ENCODE assay signal across 19 cellular contexts in the genomic region with DNA sequence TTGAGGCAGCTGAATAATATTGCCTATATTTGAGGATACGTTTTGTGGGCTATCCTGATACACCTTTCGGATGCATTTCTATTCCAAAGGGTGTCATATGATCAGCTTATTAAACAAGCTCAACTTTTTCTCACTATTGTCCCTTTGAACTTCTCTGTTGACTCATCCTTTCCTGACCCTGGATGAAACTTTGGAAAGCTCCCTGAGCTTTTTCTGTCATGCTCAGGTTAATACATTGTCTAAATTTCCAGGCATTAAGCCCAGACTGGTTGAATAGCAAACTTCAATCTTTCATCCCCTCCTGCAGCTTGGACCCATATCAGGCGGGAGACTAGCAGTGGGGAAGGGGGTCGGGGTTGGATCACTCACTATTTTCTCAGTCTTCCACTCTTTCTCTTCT.
A peak's percentile ranks its signal among the peaks of the same experiment; 100 is the strongest.
DNase-seq lines count a peak whose midpoint lies in the region; ATAC-seq lines count a peak whose summit lies in the region.
"Had no signal": no experiment of that assay in that cellular context is flagged by ENCODE, and none has a peak within 500 bp of the region (broad histone marks: within the 10 kb centered on the region; RNA-seq: fewer than 3 reads in every experiment).

No MANE protein-coding gene starts in this region.

- no peaks in the 10 kb centered on the region for H3K36me3 ChIP-seq in trophoblast cell (ENCODE audit: control insufficient read depth in 1 of 2, insufficient read depth in 2 of 2, low read length in 2 of 2)
- H3K36me3 ChIP-seq: SJSA1 had no signal

- no peak overlapping the region for H3K9ac ChIP-seq in trophoblast cell (ENCODE audit: low read length)

- H2BK12ac ChIP-seq in trophoblast cell (ENCODE audit: low read length) = no peak overlapping the region

- H3K79me2 ChIP-seq in trophoblast cell (ENCODE audit: control insufficient read depth, insufficient read depth, low read length, poor library complexity) = no peaks in the 10 kb centered on the region

- H3K23ac ChIP-seq in trophoblast cell (ENCODE audit: low read length) = no peak overlapping the region

- H2AFZ ChIP-seq in trophoblast cell (ENCODE audit: insufficient read depth, low read length, poor library complexity) = no peak overlapping the region
- H2AFZ ChIP-seq: PC-9 had no signal

- H2AK5ac ChIP-seq in trophoblast cell (ENCODE audit: low read length) = no peak overlapping the region

- no peak overlapping the region for H3K4ac ChIP-seq in trophoblast cell (ENCODE audit: low read depth, low read length)

- H3K14ac ChIP-seq in trophoblast cell (ENCODE audit: low read length) = no peak overlapping the region

- H3K27me3 ChIP-seq in trophoblast cell (ENCODE audit: insufficient read depth, low read length) = no peaks in the 10 kb centered on the region
- H3K27me3 ChIP-seq: SJSA1 had no signal

- H3K18ac ChIP-seq in trophoblast cell (ENCODE audit: low read length) = no peak overlapping the region

- no peaks in the 10 kb centered on the region for H3K4me1 ChIP-seq in trophoblast cell (ENCODE audit: control insufficient read depth in 1 of 2, insufficient read depth in 2 of 2, low read length in 2 of 2)

- in situ Hi-C loops in ACHN (cut with HindIII; ENCODE audit: low pct_ligation_motif_present, low pct_unique_long_range_greater_than_20kb, low sequenced_read_pairs) = no loop called here

- peaks cover 2% of the 10 kb centered on the region for H3K9me3 ChIP-seq in trophoblast cell (ENCODE audit: insufficient read depth, low read depth, low read length)
- H3K9me3 ChIP-seq: SJSA1 had no signal

- H4K91ac ChIP-seq in trophoblast cell (ENCODE audit: low read depth, low read length) = no peak overlapping the region

- no peak overlapping the region for H4K12ac ChIP-seq in trophoblast cell (ENCODE audit: low read depth, low read length)

- H3K4me2 ChIP-seq in trophoblast cell (ENCODE audit: low read length) = no peak overlapping the region
- H3K4me2 ChIP-seq: PC-9 had no signal

- H3K27ac ChIP-seq in trophoblast cell (ENCODE audit: low read depth, low read length) = no peak overlapping the region
- H3K27ac ChIP-seq: C4-2B, PC-9, SJSA1 had no signal

- no peak overlapping the region for H2BK120ac ChIP-seq in trophoblast cell (ENCODE audit: insufficient read depth, low read length, poor library complexity)

- H3K4me3 ChIP-seq in trophoblast cell (ENCODE audit: low read depth, low read length) = no peak overlapping the region
- H3K4me3 ChIP-seq: PC-9, SJSA1 had no signal

- no CpG with 5 or more reads among the region's 4 CpGs for WGBS in trophoblast cell (ENCODE audit: extremely low coverage, insufficient coverage, insufficient read length)

- no peak overlapping the region for H4K8ac ChIP-seq in trophoblast cell (ENCODE audit: low read depth, low read length)

- H2BK5ac ChIP-seq in trophoblast cell (ENCODE audit: low read depth, low read length, poor library complexity) = no peak overlapping the region

- H3K79me1 ChIP-seq in trophoblast cell (ENCODE audit: low read length) = no peaks in the 10 kb centered on the region

- DNase-seq in ACHN = peak; percentile 4
- peak; percentile 21 for DNase-seq in SW480 (ENCODE audit: low spot score)
- peak; percentile 72 to 90 for DNase-seq in dermis microvascular lymphatic vessel endothelial cell (ENCODE audit: low read depth in 2 of 2)
- DNase-seq in left lobe of liver (ENCODE audit: low spot score) = peak; percentile 48
- DNase-seq in trophoblast cell = no peak
- DNase-seq in NCI-H187 treated with DMSO at 0.1 percent for 48 hours (lab: John Stamatoyannopoulos, UW) = no peak
- no peak for DNase-seq in NOMO-1 (lab: John Stamatoyannopoulos, UW; ENCODE audit: unreplicated experiment in 2 of 2)
- DNase-seq: AML-193, DND-41, H7, HFFc6, KBM-7, MV-4-11, NCI-H1694 treated with DMSO at 0.1 percent for 48 hours, NCI-H345, NCI-H526, PC-9 had no signal

- ATAC-seq in left lobe of liver = peak; percentile 95

Comparison
In these comparisons a context has a peak if more than half of its experiments do, and no peak if none do; other contexts are left out.
1. DNase-seq: peak in ACHN (single experiment), SW480 (single experiment), dermis microvascular lymphatic vessel endothelial cell (2 of 2) and left lobe of liver (single experiment); none in trophoblast cell (0 of 2), NCI-H187 treated with DMSO at 0.1 percent for 48 hours (single experiment) and NOMO-1 (0 of 2).